In genomic region chr19:18848860-18849661, GRCh38 we compare ENCODE assay signal across 8 cellular contexts.
DNase-seq lines count a peak whose midpoint lies in the region; ATAC-seq lines count a peak whose summit lies in the region.
"Had no signal": no experiment of that assay in that cellular context is flagged by ENCODE, and none has a peak within 500 bp of the region (broad histone marks: within the 10 kb centered on the region; RNA-seq: fewer than 3 reads in every experiment).

No MANE protein-coding gene starts in this region.

- peak; percentile 89 for DNase-seq in MV-4-11 (lab: John Stamatoyannopoulos, UW)
- DNase-seq in amygdala (lab: John Stamatoyannopoulos, UW): peak in 43 of 56 donors; percentile 14 to 76 (median 47)
- peak; percentile 60 to 71 for DNase-seq in hippocampal formation (lab: John Stamatoyannopoulos, UW)
- DNase-seq in stimulated activated CD8-positive, alpha-beta memory T cell treated with anti-CD3 and anti-CD28 coated beads, Interleukin-4, amount 100 ng/mL, for 48 hours: peak; percentile 71
- DNase-seq in NCI-H1436 (lab: John Stamatoyannopoulos, UW): no peak
- DNase-seq in kidney tubule cell (ENCODE audit: low spot score): no peak

- ATAC-seq in HG03520 (IDR thresholded peaks at IDR 0.05; ENCODE audit: unreplicated experiment): no peak
- ATAC-seq: naive thymus-derived CD8-positive, alpha-beta T cell had no signal

Comparison
In these comparisons a context has a peak if more than half of its experiments do, and no peak if none do; other contexts are left out.
1. DNase-seq: peak in MV-4-11 (single experiment), amygdala (43 of 56), hippocampal formation (2 of 2) and stimulated activated CD8-positive, alpha-beta memory T cell treated with anti-CD3 and anti-CD28 coated beads, Interleukin-4, amount 100 ng/mL, for 48 hours (single experiment); none in NCI-H1436 (single experiment) and kidney tubule cell (single experiment).